In genomic region chr1:38728176-38728908, GRCh38 we compare ENCODE assay signal across 9 cellular contexts.
DNase-seq lines count a peak whose midpoint lies in the region; ATAC-seq and TF ChIP-seq lines count a peak whose summit lies in the region.
"Had no signal": no experiment of that assay in that cellular context is flagged by ENCODE, and none has a peak within 500 bp of the region (broad histone marks: within the 10 kb centered on the region; RNA-seq: fewer than 3 reads in every experiment).

No MANE protein-coding gene starts in this region.

- CTCF ChIA-PET in MCF 10A (lab: Yijun Ruan, JAX) = interaction anchor here (0.6 kb wide), 1 partner anchor 17 kb away, joined by 3 read pairs; no protein-coding TSS in a partner anchor

- H3K36me3 ChIP-seq in breast epithelium (no peaks in the 10 kb centered on the region), colonic mucosa (no peaks in the 10 kb centered on the region), uterus (no peaks in the 10 kb centered on the region), trophoblast cell (ENCODE audit: control insufficient read depth in 1 of 2, insufficient read depth in 2 of 2, low read length in 2 of 2) (no peaks in the 10 kb centered on the region)

- BruUV-seq in MCF 10A (replicated peaks; lab: Mats Ljungman, UMichigan) = no TSS peak

- H3K27ac Mint-ChIP-seq in MCF 10A (ENCODE audit: low read depth, unreplicated experiment) = no peak overlapping the region
- H3K27ac Mint-ChIP-seq: CD4-positive, alpha-beta T cell had no signal

- H3K4me2 ChIP-seq in trophoblast cell (ENCODE audit: low read length) = no peak overlapping the region

- H3K4me1 ChIP-seq in breast epithelium = no peaks in the 10 kb centered on the region
- H3K4me1 ChIP-seq in colonic mucosa = no peaks in the 10 kb centered on the region
- peaks cover 0 to 4% of the 10 kb centered on the region in 2 donors for H3K4me1 ChIP-seq in uterus
- peaks cover 2 to 4% of the 10 kb centered on the region in 2 experiments for H3K4me1 ChIP-seq in trophoblast cell (ENCODE audit: control insufficient read depth in 1 of 2, insufficient read depth in 2 of 2, low read length in 2 of 2)

- peaks cover 25% of the 10 kb centered on the region for H3K27me3 Mint-ChIP-seq in MCF 10A (ENCODE audit: insufficient read depth, unreplicated experiment)

- no peak overlapping the region for H3K4ac ChIP-seq in trophoblast cell (ENCODE audit: low read depth, low read length)

- H3K18ac ChIP-seq in trophoblast cell (ENCODE audit: low read length) = no peak overlapping the region

- TF ChIP-seq CTCF in MCF 10A (IDR thresholded peaks at IDR 0.05; ENCODE audit: unreplicated experiment) = no peak
- TF ChIP-seq CTCF in breast epithelium (IDR thresholded peaks at IDR 0.05) = no peak
- no peak for TF ChIP-seq CTCF in colonic mucosa (IDR thresholded peaks at IDR 0.05)
- TF ChIP-seq CTCF in uterus (IDR thresholded peaks at IDR 0.05) = no peak

- H3K79me2 ChIP-seq in trophoblast cell (ENCODE audit: control insufficient read depth, insufficient read depth, low read length, poor library complexity) = no peaks in the 10 kb centered on the region

- no peak overlapping the region for H3K9ac ChIP-seq in colonic mucosa (ENCODE audit: low read depth in 2 of 2, low read length in 2 of 2)
- H3K9ac ChIP-seq in trophoblast cell (ENCODE audit: low read length) = no peak overlapping the region

- H3K27me3 ChIP-seq in breast epithelium (no peaks in the 10 kb centered on the region), colonic mucosa (no peaks in the 10 kb centered on the region), uterus (no peaks in the 10 kb centered on the region), trophoblast cell (ENCODE audit: insufficient read depth, low read length) (peaks cover 3% of the 10 kb centered on the region)

- POLR2A ChIA-PET in MCF 10A (lab: Yijun Ruan, JAX) = no interaction called here

- no peaks in the 10 kb centered on the region for H3K9me3 ChIP-seq in breast epithelium
- no peaks in the 10 kb centered on the region for H3K9me3 ChIP-seq in colonic mucosa
- no peaks in the 10 kb centered on the region for H3K9me3 ChIP-seq in uterus
- H3K9me3 ChIP-seq in trophoblast cell (ENCODE audit: insufficient read depth, low read depth, low read length) = peaks cover 2% of the 10 kb centered on the region

- no peak overlapping the region for H2BK120ac ChIP-seq in trophoblast cell (ENCODE audit: insufficient read depth, low read length, poor library complexity)

- no peak overlapping the region for H3K14ac ChIP-seq in trophoblast cell (ENCODE audit: low read length)

- H3K9me3 Mint-ChIP-seq in MCF 10A (ENCODE audit: unreplicated experiment) = no peaks in the 10 kb centered on the region
- H3K9me3 Mint-ChIP-seq: CD4-positive, alpha-beta T cell had no signal

- no CpG with 5 or more reads among the region's 14 CpGs for WGBS in trophoblast cell (ENCODE audit: extremely low coverage, insufficient coverage, insufficient read length)

- no peak overlapping the region for H3K4me3 Mint-ChIP-seq in MCF 10A (ENCODE audit: unreplicated experiment)
- H3K4me3 Mint-ChIP-seq: CD4-positive, alpha-beta T cell had no signal

- no peak overlapping the region for H2BK5ac ChIP-seq in trophoblast cell (ENCODE audit: low read depth, low read length, poor library complexity)

- H3K4me1 Mint-ChIP-seq in MCF 10A (ENCODE audit: insufficient read depth, unreplicated experiment) = peaks cover 21% of the 10 kb centered on the region

- ATAC-seq in left lobe of liver (peak; percentile 42), GM21526 (IDR thresholded peaks at IDR 0.05; ENCODE audit: low FRiP score, unreplicated experiment) (no peak)

- H4K8ac ChIP-seq in trophoblast cell (ENCODE audit: low read depth, low read length) = no peak overlapping the region

- H4K12ac ChIP-seq in trophoblast cell (ENCODE audit: low read depth, low read length) = no peak overlapping the region

- no peak overlapping the region for H4K91ac ChIP-seq in trophoblast cell (ENCODE audit: low read depth, low read length)

- no peak overlapping the region for H2AFZ ChIP-seq in trophoblast cell (ENCODE audit: insufficient read depth, low read length, poor library complexity)

- intact Hi-C loops in MCF 10A (cut with micrococcal nuclease) (no loop called here), breast epithelium (cut with DNase I; ENCODE audit: low total_unique reads) (no loop called here), colonic mucosa (cut with DNase I) (no loop called here), uterus (cut with DNase I; ENCODE audit: low total_unique reads) (no loop called here)

- TF ChIP-seq POLR2A in breast epithelium (IDR thresholded peaks at IDR 0.05) (no peak), uterus (IDR thresholded peaks at IDR 0.05) (no peak)

- no peak overlapping the region for H3K23ac ChIP-seq in trophoblast cell (ENCODE audit: low read length)

- no peaks in the 10 kb centered on the region for H3K79me1 ChIP-seq in trophoblast cell (ENCODE audit: low read length)

- H2BK12ac ChIP-seq in trophoblast cell (ENCODE audit: low read length) = no peak overlapping the region

- no peak overlapping the region for H2AK5ac ChIP-seq in trophoblast cell (ENCODE audit: low read length)

- H3K4me3 ChIP-seq in breast epithelium (no peak overlapping the region), colonic mucosa (no peak overlapping the region), uterus (no peak overlapping the region), trophoblast cell (ENCODE audit: low read depth, low read length) (no peak overlapping the region)

- H3K27ac ChIP-seq in breast epithelium (no peak overlapping the region), colonic mucosa (peak overlapping the region; percentile 3), uterus (no peak overlapping the region), trophoblast cell (ENCODE audit: low read depth, low read length) (no peak overlapping the region)

- no peaks in the 10 kb centered on the region for H3K36me3 Mint-ChIP-seq in MCF 10A (ENCODE audit: insufficient read depth, unreplicated experiment)

- DNase-seq in MCF 10A (ENCODE audit: unreplicated experiment) = peak; percentile 68
- DNase-seq in breast epithelium (ENCODE audit: low spot score in 2 of 2) = no peak
- DNase-seq in colonic mucosa = peak; percentile 54
- peak; percentile 46 for DNase-seq in left lobe of liver (ENCODE audit: low spot score)
- DNase-seq in uterus = peak; percentile 59 to 69
- no peak for DNase-seq in trophoblast cell
- no peak for DNase-seq in mucosa of gallbladder (ENCODE audit: low spot score)
- DNase-seq: CD4-positive, alpha-beta T cell had no signal

Comparison
In these comparisons a context has a peak if more than half of its experiments do, and no peak if none do; other contexts are left out.
1. DNase-seq: peak in MCF 10A (single experiment), colonic mucosa (single experiment), left lobe of liver (single experiment) and uterus (2 of 2); none in breast epithelium (0 of 2), trophoblast cell (0 of 2) and mucosa of gallbladder (single experiment).